In the genomic region with DNA sequence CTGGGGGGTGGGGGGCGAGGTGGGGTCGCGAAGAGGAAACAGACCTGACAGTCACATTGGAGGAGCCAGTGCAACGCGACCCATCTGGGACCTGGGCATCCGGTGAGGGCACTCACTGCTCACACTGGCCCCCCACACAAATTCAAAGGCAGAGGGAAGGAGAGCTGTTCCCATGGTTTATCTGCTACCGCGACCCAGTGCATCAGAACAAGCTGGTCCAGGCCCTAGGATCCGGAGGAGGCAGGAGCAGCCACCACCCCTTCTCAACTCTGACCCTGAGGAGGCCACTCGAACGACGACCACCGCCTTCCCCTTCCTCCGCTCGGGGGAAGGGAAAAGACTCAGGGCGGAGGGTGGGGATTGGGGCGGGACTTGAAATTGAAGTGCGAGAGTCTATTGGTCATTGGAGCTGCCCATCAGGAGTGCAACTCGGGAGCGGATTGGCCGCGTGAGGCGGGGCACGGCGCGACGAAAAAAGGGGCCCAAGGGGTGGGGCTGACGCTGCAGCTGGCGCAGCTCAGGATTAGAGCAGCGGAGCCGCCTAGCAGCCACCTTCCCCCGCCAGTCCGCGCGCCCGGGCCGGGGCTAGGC, we compare ENCODE assay signal across 1 cellular context.
TF ChIP-seq lines count a peak whose summit lies in the region.

Gene CDK5R2, plus strand, starts transcription at position 526 of the 591 bp plus-strand sequence. CDS start 155 bp downstream, outside the sequence.

TF ChIP-seq in K562, 482 proteins besides CTCF, POLR2A, EP300 and RAD21 (continued from another document):
- TF ChIP-seq ZNF586 (CRISPR knock-in tag; conservative IDR thresholded peaks at IDR 0.05) (no peak), ZNF436 (CRISPR knock-in tag; IDR thresholded peaks at IDR 0.05) (no peak), ZSCAN29 (IDR thresholded peaks at IDR 0.05) (no peak)
- TF ChIP-seq, protein P1, sequence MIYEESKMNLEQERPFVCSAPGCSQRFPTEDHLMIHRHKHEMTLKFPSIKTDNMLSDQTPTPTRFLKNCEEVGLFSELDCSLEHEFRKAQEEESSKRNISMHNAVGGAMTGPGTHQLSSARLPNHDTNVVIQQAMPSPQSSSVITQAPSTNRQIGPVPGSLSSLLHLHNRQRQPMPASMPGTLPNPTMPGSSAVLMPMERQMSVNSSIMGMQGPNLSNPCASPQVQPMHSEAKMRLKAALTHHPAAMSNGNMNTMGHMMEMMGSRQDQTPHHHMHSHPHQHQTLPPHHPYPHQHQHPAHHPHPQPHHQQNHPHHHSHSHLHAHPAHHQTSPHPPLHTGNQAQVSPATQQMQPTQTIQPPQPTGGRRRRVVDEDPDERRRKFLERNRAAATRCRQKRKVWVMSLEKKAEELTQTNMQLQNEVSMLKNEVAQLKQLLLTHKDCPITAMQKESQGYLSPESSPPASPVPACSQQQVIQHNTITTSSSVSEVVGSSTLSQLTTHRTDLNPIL (CRISPR knock-in tag; IDR thresholded peaks at IDR 0.05) = no peak
